In the genomic region with DNA sequence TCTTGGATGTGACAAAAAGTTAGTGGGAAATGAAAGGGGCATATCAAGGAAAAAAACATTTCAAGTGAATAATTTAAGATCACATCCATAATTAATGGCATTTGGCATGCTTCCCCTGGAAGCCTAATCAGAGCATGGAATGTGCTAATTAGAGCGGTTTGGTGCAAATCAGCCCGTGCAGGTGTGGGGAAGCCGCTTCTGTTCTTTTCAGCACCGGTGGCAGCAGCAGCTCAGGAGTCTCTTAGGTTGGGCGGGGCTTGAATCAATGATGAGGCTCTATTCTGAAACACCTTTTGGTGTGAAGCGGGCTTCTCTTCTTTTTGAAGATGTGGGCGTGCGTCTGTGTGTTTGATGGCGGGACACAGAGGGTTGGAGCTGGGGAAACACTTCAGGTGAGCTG, we compare ENCODE assay signal across 12 cellular contexts.
"Had no signal": no experiment of that assay in that cellular context is flagged by ENCODE, and none has a peak within 500 bp of the region (broad histone marks: within the 10 kb centered on the region; RNA-seq: fewer than 3 reads in every experiment).

No MANE protein-coding gene starts in this region.

- DNase-seq: activated CD4-positive, alpha-beta T cell treated with anti-CD3 and anti-CD28 coated beads for 4 hours; activated CD8-positive, alpha-beta T cell treated with anti-CD3 and anti-CD28 coated beads for 36 hours; activated effector memory CD4-positive, alpha-beta T cell treated with anti-CD3 and anti-CD28 coated beads, Interleukin-2, amount 50 U/mL, for 16 hours; activated T-cell treated with anti-CD3 and anti-CD28 coated beads, Interleukin-2, amount 50 U/mL, for 4 hours; adrenal gland; effector CD4-positive, alpha-beta T cell; left lung; naive thymus-derived CD8-positive, alpha-beta T cell; stimulated activated CD4-positive, alpha-beta T cell treated with anti-CD3 and anti-CD28 coated beads, Interleukin-12 subunit alpha, Interleukin-12 subunit beta, amount 100 ng/mL, for 4 hours; stimulated activated CD4-positive, alpha-beta T cell treated with anti-CD3 and anti-CD28 coated beads, Interleukin-2, amount 100 ng/mL, for 24 hours; T-helper 1 cell had no signal

- ATAC-seq: activated CD8-positive, alpha-beta T cell treated with anti-CD3 and anti-CD28 coated beads for 36 hours; activated T-cell treated with anti-CD3 and anti-CD28 coated beads, Interleukin-2, amount 50 U/mL, for 4 hours; left lung; naive thymus-derived CD8-positive, alpha-beta T cell; stimulated activated effector memory CD8-positive, alpha-beta T cell treated with anti-CD3 and anti-CD28 coated beads, Interleukin-12 subunit alpha, Interleukin-12 subunit beta, amount 100 ng/mL, for 72 hours had no signal
